In the genomic region with DNA sequence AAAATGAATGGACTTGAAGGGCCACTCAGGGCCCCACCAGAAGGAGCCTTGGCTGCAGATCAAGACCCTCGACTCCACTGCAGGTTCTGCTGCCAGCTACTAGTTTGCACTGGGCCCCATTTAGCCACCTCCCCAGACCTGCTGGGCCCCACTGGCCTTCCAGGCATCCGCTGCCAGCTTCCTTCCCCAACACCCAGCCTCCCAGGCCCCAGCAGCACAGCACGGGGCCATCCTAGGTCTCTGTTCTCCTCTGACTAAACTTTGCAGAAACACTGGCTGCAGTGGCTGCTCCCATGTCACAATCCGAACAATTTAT, we compare ENCODE assay signal across 9 cellular contexts.
DNase-seq lines count a peak whose midpoint lies in the region; ATAC-seq and TF ChIP-seq lines count a peak whose summit lies in the region.
"Had no signal": no experiment of that assay in that cellular context is flagged by ENCODE, and none has a peak within 500 bp of the region (broad histone marks: within the 10 kb centered on the region; RNA-seq: fewer than 3 reads in every experiment).

No MANE protein-coding gene starts in this region.

- no peaks in the 10 kb centered on the region for H3K36me3 ChIP-seq in Peyer's patch

- H3K27ac ChIP-seq in Peyer's patch, result peak overlapping the region in 3 of 4 donors; percentile 34 to 77 (median 56)
- H3K27ac ChIP-seq in dorsolateral prefrontal cortex, result peak overlapping the region in 39 of 59 donors; percentile 2 to 81 (median 60)

- peak; percentile 66 for DNase-seq in GF-D8 (lab: John Stamatoyannopoulos, UW)
- DNase-seq in Peyer's patch, result no peak
- peak in 3 of 10 donors; percentile 34 to 64 (median 51) for DNase-seq in dorsolateral prefrontal cortex
- DNase-seq in pons (ENCODE audit: low spot score), result peak; percentile 47
- no peak for DNase-seq in germinal center (ENCODE audit: low spot score)
- DNase-seq: NCI-H187 had no signal

- peaks cover 0 to 70% (median 33%) of the 10 kb centered on the region in 4 donors for H3K4me1 ChIP-seq in Peyer's patch

- H3K4me3 ChIP-seq in Peyer's patch (no peak overlapping the region), dorsolateral prefrontal cortex (no peak overlapping the region)

- intact Hi-C loops in dorsolateral prefrontal cortex (cut with DNase I), result no loop called here

- ATAC-seq in GM18870 (IDR thresholded peaks at IDR 0.05; ENCODE audit: unreplicated experiment) (no peak), GM18502 (IDR thresholded peaks at IDR 0.05; ENCODE audit: poor library complexity, unreplicated experiment) (no peak), GM19452 (IDR thresholded peaks at IDR 0.05; ENCODE audit: unreplicated experiment) (no peak)

- H3K27me3 ChIP-seq in Peyer's patch (no peaks in the 10 kb centered on the region), dorsolateral prefrontal cortex (no peaks in the 10 kb centered on the region)

- TF ChIP-seq CTCF in Peyer's patch (IDR thresholded peaks at IDR 0.05) (no peak), dorsolateral prefrontal cortex (IDR thresholded peaks at IDR 0.05 in 54 of 56, conservative IDR thresholded peaks at IDR 0.05 in 2 of 56; ENCODE audit: low read depth in 1 of 56, partially characterized antibody in 56 of 56) (no peak)

- no peak for TF ChIP-seq POLR2A in Peyer's patch (IDR thresholded peaks at IDR 0.05)

- H3K9me3 ChIP-seq in Peyer's patch, result no peaks in the 10 kb centered on the region

Comparison
In these comparisons a context has a peak if more than half of its experiments do, and no peak if none do; other contexts are left out.
1. DNase-seq: peak in GF-D8 (single experiment) and pons (single experiment); none in Peyer's patch (0 of 3) and germinal center (single experiment).